Comparison of ENCODE assay signal across 14 cellular contexts in genomic region chr15:62887113-62887570, GRCh38.
DNase-seq lines count a peak whose midpoint lies in the region; ATAC-seq, FAIRE-seq and TF ChIP-seq lines count a peak whose summit lies in the region.
"Had no signal": no experiment of that assay in that cellular context is flagged by ENCODE, and none has a peak within 500 bp of the region (broad histone marks: within the 10 kb centered on the region; RNA-seq: fewer than 3 reads in every experiment).

No MANE protein-coding gene starts in this region.

- ATAC-seq in GM23338 (peak; percentile 28), sciatic nerve (peak; percentile 80)
- no peak for ATAC-seq in effector memory CD8-positive, alpha-beta T cell (replicated peaks)

- H3K9me2 ChIP-seq in GM23338 (ENCODE audit: insufficient read depth): no peaks in the 10 kb centered on the region

- H2AFZ ChIP-seq in GM23338 (peak overlapping the region; percentile 95), astrocyte (ENCODE audit: low read depth, low read length) (peak overlapping the region; percentile 71)

- H3K9me3 ChIP-seq in astrocyte (ENCODE audit: insufficient read depth, low read depth, low read length): no peaks in the 10 kb centered on the region
- no peaks in the 10 kb centered on the region for H3K9me3 ChIP-seq in iPS-20b (ENCODE audit: insufficient read depth, low read depth, low read length)
- H3K9me3 ChIP-seq: heart right ventricle, spleen had no signal

- H3K27ac Mint-ChIP-seq in GM23338 (peak overlapping the region; percentile 11; the same call in 1 of the 2 replicates), astrocyte (ENCODE audit: unreplicated experiment) (peak overlapping the region; percentile 92)
- H3K27ac Mint-ChIP-seq in effector memory CD8-positive, alpha-beta T cell: no peak overlapping the region

- no peaks in the 10 kb centered on the region for H4K20me1 ChIP-seq in GM23338 (replicated peaks; ENCODE audit: insufficient read depth)
- no peaks in the 10 kb centered on the region for H4K20me1 ChIP-seq in astrocyte (ENCODE audit: insufficient read depth, low read length)

- no peaks in the 10 kb centered on the region for H3K9me3 Mint-ChIP-seq in GM23338
- no peaks in the 10 kb centered on the region for H3K9me3 Mint-ChIP-seq in astrocyte (ENCODE audit: unreplicated experiment)
- no peaks in the 10 kb centered on the region for H3K9me3 Mint-ChIP-seq in effector memory CD8-positive, alpha-beta T cell

- H3K27me3 Mint-ChIP-seq in GM23338 (ENCODE audit: insufficient read depth, low read depth, poor library complexity) (peaks cover 3% of the 10 kb centered on the region), astrocyte (ENCODE audit: low read depth, unreplicated experiment) (no peaks in the 10 kb centered on the region)
- H3K27me3 Mint-ChIP-seq in effector memory CD8-positive, alpha-beta T cell: peaks cover 54 to 65% of the 10 kb centered on the region in 2 donors

- no peaks in the 10 kb centered on the region for H3K79me2 ChIP-seq in GM23338 (replicated peaks; ENCODE audit: insufficient read depth)
- no peaks in the 10 kb centered on the region for H3K79me2 ChIP-seq in astrocyte (ENCODE audit: insufficient read depth, low read length)

- intact Hi-C loops in sciatic nerve (cut with DNase I): no loop called here

- H3K4me2 ChIP-seq in GM23338: peak overlapping the region; percentile 67
- H3K4me2 ChIP-seq in astrocyte (ENCODE audit: low read length): peak overlapping the region; percentile 83

- H3K4me1 Mint-ChIP-seq in GM23338 (peaks cover 27% of the 10 kb centered on the region), astrocyte (ENCODE audit: low read depth, unreplicated experiment) (peaks cover 53% of the 10 kb centered on the region)
- no peaks in the 10 kb centered on the region for H3K4me1 Mint-ChIP-seq in effector memory CD8-positive, alpha-beta T cell (ENCODE audit: low read depth in 2 of 2)

- no peaks in the 10 kb centered on the region for H3F3A ChIP-seq in GM23338 (replicated peaks; ENCODE audit: low read depth)

- H3K4me1 ChIP-seq in GM23338 (ENCODE audit: insufficient read depth): peaks cover 27% of the 10 kb centered on the region
- H3K4me1 ChIP-seq in astrocyte (ENCODE audit: insufficient read depth, low read length): peaks cover 45% of the 10 kb centered on the region
- peaks cover 34% of the 10 kb centered on the region for H3K4me1 ChIP-seq in iPS-20b (ENCODE audit: insufficient read depth, low read length)

- TF ChIP-seq CTCF in GM23338 (conservative IDR thresholded peaks at IDR 0.05; ENCODE audit: low read depth in 2 of 2): no peak
- TF ChIP-seq CTCF in astrocyte (IDR thresholded peaks at IDR 0.05; ENCODE audit: insufficient read depth, low read depth, low read length): no peak

- H3K27ac ChIP-seq in GM23338 (ENCODE audit: low read depth) (no peak overlapping the region), astrocyte (ENCODE audit: low read depth, low read length) (peak overlapping the region; percentile 73), iPS-20b (ENCODE audit: low read length) (no peak overlapping the region)
- H3K27ac ChIP-seq: spleen had no signal

- H3K4me3 ChIP-seq in GM23338 (no peak overlapping the region), astrocyte (ENCODE audit: insufficient read depth, low read depth, low read length) (peak overlapping the region; percentile 39), iPS-20b (ENCODE audit: low read length) (peak overlapping the region; percentile 41; the same call in 1 of the 2 replicates)
- H3K4me3 ChIP-seq: spleen had no signal

- H3K4me3 Mint-ChIP-seq in GM23338: peak overlapping the region; percentile 39; the same call in 1 of the 3 replicates
- H3K4me3 Mint-ChIP-seq in astrocyte (ENCODE audit: unreplicated experiment): peak overlapping the region; percentile 70
- H3K4me3 Mint-ChIP-seq in effector memory CD8-positive, alpha-beta T cell: no peak overlapping the region

- DNase-seq in GM23338 (ENCODE audit: low spot score) (no peak), astrocyte (ENCODE audit: low read depth) (peak; percentile 51), sciatic nerve (ENCODE audit: low spot score) (no peak), GDM1 (lab: John Stamatoyannopoulos, UW) (no peak), HCEC 1CT (no peak), NCI-H2227 treated with DMSO at 0.1 percent for 48 hours (lab: John Stamatoyannopoulos, UW) (no peak)
- DNase-seq in effector memory CD8-positive, alpha-beta T cell: no peak
- DNase-seq: activated gamma-delta T cell, heart right ventricle, NCI-H524, spleen had no signal

- no peak for FAIRE-seq in astrocyte (lab: Jason Lieb, UNC)
- FAIRE-seq: colon, GM12891 had no signal

- H3K36me3 Mint-ChIP-seq in GM23338 (ENCODE audit: low read depth): no peaks in the 10 kb centered on the region
- H3K36me3 Mint-ChIP-seq in astrocyte (ENCODE audit: low read depth, unreplicated experiment): no peaks in the 10 kb centered on the region
- H3K36me3 Mint-ChIP-seq in effector memory CD8-positive, alpha-beta T cell (ENCODE audit: insufficient read depth): no peaks in the 10 kb centered on the region

- H3K36me3 ChIP-seq in GM23338 (ENCODE audit: insufficient read depth): no peaks in the 10 kb centered on the region
- H3K36me3 ChIP-seq in astrocyte (ENCODE audit: insufficient read depth, low read length): no peaks in the 10 kb centered on the region
- no peaks in the 10 kb centered on the region for H3K36me3 ChIP-seq in iPS-20b (ENCODE audit: insufficient read depth, low read depth, low read length)
- H3K36me3 ChIP-seq: heart right ventricle, spleen had no signal

- H3K27me3 ChIP-seq in GM23338 (ENCODE audit: insufficient read depth): no peaks in the 10 kb centered on the region
- H3K27me3 ChIP-seq in astrocyte (ENCODE audit: insufficient read depth, low read length): no peaks in the 10 kb centered on the region
- peaks cover 6% of the 10 kb centered on the region; the same call in 1 of the 2 replicates for H3K27me3 ChIP-seq in iPS-20b (ENCODE audit: insufficient read depth, low read length)
- H3K27me3 ChIP-seq: heart right ventricle had no signal

- H3K9ac ChIP-seq in astrocyte (ENCODE audit: low read length) (peak overlapping the region; percentile 66), iPS-20b (ENCODE audit: low read depth, low read length) (peak overlapping the region; percentile 4; the same call in 1 of the 2 replicates)

TF ChIP-seq in GM23338, 12 proteins besides CTCF, POLR2A, EP300 and RAD21 (continues in another document):
- TF ChIP-seq EZH2 (IDR thresholded peaks at IDR 0.05; ENCODE audit: low read depth, unreplicated experiment): no peak
- no peak for TF ChIP-seq CREB1 (CRISPR knock-in tag; IDR thresholded peaks at IDR 0.05; ENCODE audit: low read depth)
- no peak for TF ChIP-seq ZNF114 (CRISPR knock-in tag; IDR thresholded peaks at IDR 0.05)
- TF ChIP-seq ZNF462 (CRISPR knock-in tag; IDR thresholded peaks at IDR 0.05): no peak
- no peak for TF ChIP-seq POLR2AphosphoS5 (IDR thresholded peaks at IDR 0.05; ENCODE audit: low read depth)

Comparison
In these comparisons a context has a peak if more than half of its experiments do, and no peak if none do; other contexts are left out.
1. H3K27ac Mint-ChIP-seq: peak in GM23338 (single experiment) and astrocyte (single experiment); none in effector memory CD8-positive, alpha-beta T cell (0 of 2).
2. H3K4me3 Mint-ChIP-seq: peak in GM23338 (single experiment) and astrocyte (single experiment); none in effector memory CD8-positive, alpha-beta T cell (0 of 2).